Comparison of ENCODE assay signal across 8 cellular contexts in the genomic region with DNA sequence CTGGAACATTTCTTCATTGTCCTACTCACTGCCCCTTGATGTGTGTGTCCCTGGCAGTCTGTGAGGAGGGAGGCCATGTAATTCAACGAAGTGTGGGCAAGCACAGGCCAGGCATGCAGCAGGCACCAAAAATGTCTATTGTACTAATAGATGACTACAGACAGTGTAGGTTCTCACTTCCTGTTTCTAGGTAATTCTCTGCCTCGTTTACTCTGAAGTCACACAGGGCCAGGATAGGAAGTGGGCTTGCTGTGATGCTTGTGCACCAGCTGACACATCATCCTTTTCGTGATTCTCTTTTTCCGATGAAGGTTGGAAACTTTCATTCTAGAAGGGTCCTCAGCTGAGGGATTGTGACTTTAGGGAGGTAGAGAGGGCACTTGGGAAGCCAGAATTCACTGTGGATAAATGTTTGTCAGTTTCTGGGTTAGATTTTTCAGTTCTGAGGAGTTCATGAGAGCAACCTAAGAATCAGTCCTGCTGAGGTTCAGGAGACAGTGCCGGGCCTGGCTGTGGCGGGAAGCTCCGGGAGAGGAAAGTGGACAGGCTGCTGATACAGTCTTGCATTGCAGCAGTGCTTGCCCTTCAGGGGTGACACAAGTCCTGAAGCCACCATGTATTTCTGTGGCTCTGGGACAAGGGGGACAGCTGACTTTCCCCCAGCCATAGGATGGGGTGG. TPM values are rescaled to one million over a fixed set of nuclear protein-coding genes. Genes with fewer than 3 reads are reported as not detected.
A peak's percentile ranks its signal among the peaks of the same experiment; 100 is the strongest.
DNase-seq lines count a peak whose midpoint lies in the region; ATAC-seq and TF ChIP-seq lines count a peak whose summit lies in the region.

No MANE protein-coding gene starts in this region.

- H3K27me3 ChIP-seq in thymus (ENCODE audit: control insufficient read depth, insufficient read depth): peaks cover 19% of the 10 kb centered on the region

- 77% methylated on average over 7 of the region's 7 CpGs for WGBS in thymus

- POLR2A ChIA-PET in WTC11 (lab: Charles Lee): no interaction called here

- DNase-seq in SKM-1 (lab: John Stamatoyannopoulos, UW; ENCODE audit: unreplicated experiment): peak; percentile 78
- DNase-seq in central memory CD4-positive, alpha-beta T cell: peak; percentile 64
- DNase-seq in left ventricle myocardium superior: no peak
- no peak for DNase-seq in WTC11 (ENCODE audit: low spot score)
- DNase-seq in DMS79 (lab: John Stamatoyannopoulos, UW): no peak

- H3K36me3 ChIP-seq in thymus (ENCODE audit: control insufficient read depth, insufficient read depth): no peaks in the 10 kb centered on the region

- H3K27ac Mint-ChIP-seq in WTC11: no peak overlapping the region

- no peaks in the 10 kb centered on the region for H3K36me3 Mint-ChIP-seq in WTC11

- H3K27me3 Mint-ChIP-seq in WTC11 (ENCODE audit: low read depth): peaks cover 34% of the 10 kb centered on the region

- peaks cover 19% of the 10 kb centered on the region for H3K4me1 Mint-ChIP-seq in WTC11

- H3K4me1 ChIP-seq in thymus (ENCODE audit: control insufficient read depth, insufficient read depth, low read length): peaks cover 2% of the 10 kb centered on the region

- no peaks in the 10 kb centered on the region for H3K9me3 Mint-ChIP-seq in WTC11

- intact Hi-C loops in left ventricle myocardium superior (cut with micrococcal nuclease): no loop called here

- no peak overlapping the region for H3K4me3 ChIP-seq in thymus (ENCODE audit: low read length)

- H3K4me3 Mint-ChIP-seq in WTC11: no peak overlapping the region

- TF ChIP-seq CTCF in WTC11 (IDR thresholded peaks at IDR 0.05): no peak

- peak overlapping the region; percentile 18 for H3K27ac ChIP-seq in thymus (ENCODE audit: low read depth)

- peak; percentile 89 for ATAC-seq in GM18868 (IDR thresholded peaks at IDR 0.05; ENCODE audit: unreplicated experiment)
- peak; percentile 94 for ATAC-seq in HG02938 (IDR thresholded peaks at IDR 0.05; ENCODE audit: unreplicated experiment)
- ATAC-seq in left ventricle myocardium superior: no peak
- no peak for ATAC-seq in WTC11

- CTCF ChIA-PET in WTC11 (lab: Charles Lee): interaction anchor here (2.4 to 2.9 kb wide), 2 partner anchors 17 to 79 kb away, joined by 7 to 9 read pairs; a partner anchor contains a TSS

- H3K9me3 ChIP-seq in thymus (ENCODE audit: control insufficient read depth): no peaks in the 10 kb centered on the region

TF ChIP-seq in WTC11, 78 proteins besides CTCF, POLR2A, EP300 and RAD21 (continues in another document):
- TF ChIP-seq ZNF219 (CRISPR knock-in tag; IDR thresholded peaks at IDR 0.05; ENCODE audit: borderline replicate concordance): no peak
- TF ChIP-seq, protein P1, sequence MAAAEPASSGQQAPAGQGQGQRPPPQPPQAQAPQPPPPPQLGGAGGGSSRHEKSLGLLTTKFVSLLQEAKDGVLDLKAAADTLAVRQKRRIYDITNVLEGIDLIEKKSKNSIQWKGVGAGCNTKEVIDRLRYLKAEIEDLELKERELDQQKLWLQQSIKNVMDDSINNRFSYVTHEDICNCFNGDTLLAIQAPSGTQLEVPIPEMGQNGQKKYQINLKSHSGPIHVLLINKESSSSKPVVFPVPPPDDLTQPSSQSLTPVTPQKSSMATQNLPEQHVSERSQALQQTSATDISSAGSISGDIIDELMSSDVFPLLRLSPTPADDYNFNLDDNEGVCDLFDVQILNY (CRISPR knock-in tag; IDR thresholded peaks at IDR 0.05): no peak
- no peak for TF ChIP-seq ZNF121 (CRISPR knock-in tag; IDR thresholded peaks at IDR 0.05)
- TF ChIP-seq, protein P2, sequence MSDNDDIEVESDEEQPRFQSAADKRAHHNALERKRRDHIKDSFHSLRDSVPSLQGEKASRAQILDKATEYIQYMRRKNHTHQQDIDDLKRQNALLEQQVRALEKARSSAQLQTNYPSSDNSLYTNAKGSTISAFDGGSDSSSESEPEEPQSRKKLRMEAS (CRISPR knock-in tag; IDR thresholded peaks at IDR 0.05): no peak
- TF ChIP-seq ZNF263 (CRISPR knock-in tag; IDR thresholded peaks at IDR 0.05; ENCODE audit: low read depth): no peak
- TF ChIP-seq, protein P3, sequence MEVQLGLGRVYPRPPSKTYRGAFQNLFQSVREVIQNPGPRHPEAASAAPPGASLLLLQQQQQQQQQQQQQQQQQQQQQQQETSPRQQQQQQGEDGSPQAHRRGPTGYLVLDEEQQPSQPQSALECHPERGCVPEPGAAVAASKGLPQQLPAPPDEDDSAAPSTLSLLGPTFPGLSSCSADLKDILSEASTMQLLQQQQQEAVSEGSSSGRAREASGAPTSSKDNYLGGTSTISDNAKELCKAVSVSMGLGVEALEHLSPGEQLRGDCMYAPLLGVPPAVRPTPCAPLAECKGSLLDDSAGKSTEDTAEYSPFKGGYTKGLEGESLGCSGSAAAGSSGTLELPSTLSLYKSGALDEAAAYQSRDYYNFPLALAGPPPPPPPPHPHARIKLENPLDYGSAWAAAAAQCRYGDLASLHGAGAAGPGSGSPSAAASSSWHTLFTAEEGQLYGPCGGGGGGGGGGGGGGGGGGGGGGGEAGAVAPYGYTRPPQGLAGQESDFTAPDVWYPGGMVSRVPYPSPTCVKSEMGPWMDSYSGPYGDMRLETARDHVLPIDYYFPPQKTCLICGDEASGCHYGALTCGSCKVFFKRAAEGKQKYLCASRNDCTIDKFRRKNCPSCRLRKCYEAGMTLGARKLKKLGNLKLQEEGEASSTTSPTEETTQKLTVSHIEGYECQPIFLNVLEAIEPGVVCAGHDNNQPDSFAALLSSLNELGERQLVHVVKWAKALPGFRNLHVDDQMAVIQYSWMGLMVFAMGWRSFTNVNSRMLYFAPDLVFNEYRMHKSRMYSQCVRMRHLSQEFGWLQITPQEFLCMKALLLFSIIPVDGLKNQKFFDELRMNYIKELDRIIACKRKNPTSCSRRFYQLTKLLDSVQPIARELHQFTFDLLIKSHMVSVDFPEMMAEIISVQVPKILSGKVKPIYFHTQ (CRISPR knock-in tag; IDR thresholded peaks at IDR 0.05): no peak
- TF ChIP-seq, protein P4, sequence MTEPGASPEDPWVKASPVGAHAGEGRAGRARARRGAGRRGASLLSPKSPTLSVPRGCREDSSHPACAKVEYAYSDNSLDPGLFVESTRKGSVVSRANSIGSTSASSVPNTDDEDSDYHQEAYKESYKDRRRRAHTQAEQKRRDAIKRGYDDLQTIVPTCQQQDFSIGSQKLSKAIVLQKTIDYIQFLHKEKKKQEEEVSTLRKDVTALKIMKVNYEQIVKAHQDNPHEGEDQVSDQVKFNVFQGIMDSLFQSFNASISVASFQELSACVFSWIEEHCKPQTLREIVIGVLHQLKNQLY (CRISPR knock-in tag; IDR thresholded peaks at IDR 0.05): no peak
- TF ChIP-seq, protein P5, sequence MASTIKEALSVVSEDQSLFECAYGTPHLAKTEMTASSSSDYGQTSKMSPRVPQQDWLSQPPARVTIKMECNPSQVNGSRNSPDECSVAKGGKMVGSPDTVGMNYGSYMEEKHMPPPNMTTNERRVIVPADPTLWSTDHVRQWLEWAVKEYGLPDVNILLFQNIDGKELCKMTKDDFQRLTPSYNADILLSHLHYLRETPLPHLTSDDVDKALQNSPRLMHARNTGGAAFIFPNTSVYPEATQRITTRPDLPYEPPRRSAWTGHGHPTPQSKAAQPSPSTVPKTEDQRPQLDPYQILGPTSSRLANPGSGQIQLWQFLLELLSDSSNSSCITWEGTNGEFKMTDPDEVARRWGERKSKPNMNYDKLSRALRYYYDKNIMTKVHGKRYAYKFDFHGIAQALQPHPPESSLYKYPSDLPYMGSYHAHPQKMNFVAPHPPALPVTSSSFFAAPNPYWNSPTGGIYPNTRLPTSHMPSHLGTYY (CRISPR knock-in tag; IDR thresholded peaks at IDR 0.05): no peak
- no peak for TF ChIP-seq SP1 (CRISPR knock-in tag; conservative IDR thresholded peaks at IDR 0.05)
- TF ChIP-seq, protein P6, sequence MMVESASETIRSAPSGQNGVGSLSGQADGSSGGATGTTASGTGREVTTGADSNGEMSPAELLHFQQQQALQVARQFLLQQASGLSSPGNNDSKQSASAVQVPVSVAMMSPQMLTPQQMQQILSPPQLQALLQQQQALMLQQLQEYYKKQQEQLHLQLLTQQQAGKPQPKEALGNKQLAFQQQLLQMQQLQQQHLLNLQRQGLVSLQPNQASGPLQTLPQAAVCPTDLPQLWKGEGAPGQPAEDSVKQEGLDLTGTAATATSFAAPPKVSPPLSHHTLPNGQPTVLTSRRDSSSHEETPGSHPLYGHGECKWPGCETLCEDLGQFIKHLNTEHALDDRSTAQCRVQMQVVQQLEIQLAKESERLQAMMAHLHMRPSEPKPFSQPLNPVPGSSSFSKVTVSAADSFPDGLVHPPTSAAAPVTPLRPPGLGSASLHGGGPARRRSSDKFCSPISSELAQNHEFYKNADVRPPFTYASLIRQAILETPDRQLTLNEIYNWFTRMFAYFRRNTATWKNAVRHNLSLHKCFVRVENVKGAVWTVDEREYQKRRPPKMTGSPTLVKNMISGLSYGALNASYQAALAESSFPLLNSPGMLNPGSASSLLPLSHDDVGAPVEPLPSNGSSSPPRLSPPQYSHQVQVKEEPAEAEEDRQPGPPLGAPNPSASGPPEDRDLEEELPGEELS (CRISPR knock-in tag; IDR thresholded peaks at IDR 0.05): no peak
- TF ChIP-seq ZNF416 (CRISPR knock-in tag; IDR thresholded peaks at IDR 0.05): no peak
- TF ChIP-seq ZNF423 (CRISPR knock-in tag; IDR thresholded peaks at IDR 0.05): no peak
- TF ChIP-seq, protein P7, sequence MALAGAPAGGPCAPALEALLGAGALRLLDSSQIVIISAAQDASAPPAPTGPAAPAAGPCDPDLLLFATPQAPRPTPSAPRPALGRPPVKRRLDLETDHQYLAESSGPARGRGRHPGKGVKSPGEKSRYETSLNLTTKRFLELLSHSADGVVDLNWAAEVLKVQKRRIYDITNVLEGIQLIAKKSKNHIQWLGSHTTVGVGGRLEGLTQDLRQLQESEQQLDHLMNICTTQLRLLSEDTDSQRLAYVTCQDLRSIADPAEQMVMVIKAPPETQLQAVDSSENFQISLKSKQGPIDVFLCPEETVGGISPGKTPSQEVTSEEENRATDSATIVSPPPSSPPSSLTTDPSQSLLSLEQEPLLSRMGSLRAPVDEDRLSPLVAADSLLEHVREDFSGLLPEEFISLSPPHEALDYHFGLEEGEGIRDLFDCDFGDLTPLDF (CRISPR knock-in tag; IDR thresholded peaks at IDR 0.05): no peak

RNA-seq across cellular contexts. Expression of a gene that starts 4.3 kb away (rescaled TPM):
- polyA plus RNA-seq in thymus: 11.1 TPM
- total RNA-seq in left ventricle myocardium superior (14.9 TPM), WTC11 (2021) (2.5 to 3.3 TPM (median 3.0 TPM) in 3 replicates)

Comparison
In these comparisons a context has a peak if more than half of its experiments do, and no peak if none do; other contexts are left out.
1. ATAC-seq: peak in GM18868 (single experiment) and HG02938 (single experiment); none in left ventricle myocardium superior (single experiment) and WTC11 (single experiment).
2. DNase-seq: peak in SKM-1 (single experiment) and central memory CD4-positive, alpha-beta T cell (single experiment); none in left ventricle myocardium superior (single experiment), WTC11 (single experiment) and DMS79 (single experiment).